ENCODE assay signal across 8 cellular contexts in the genomic region with DNA sequence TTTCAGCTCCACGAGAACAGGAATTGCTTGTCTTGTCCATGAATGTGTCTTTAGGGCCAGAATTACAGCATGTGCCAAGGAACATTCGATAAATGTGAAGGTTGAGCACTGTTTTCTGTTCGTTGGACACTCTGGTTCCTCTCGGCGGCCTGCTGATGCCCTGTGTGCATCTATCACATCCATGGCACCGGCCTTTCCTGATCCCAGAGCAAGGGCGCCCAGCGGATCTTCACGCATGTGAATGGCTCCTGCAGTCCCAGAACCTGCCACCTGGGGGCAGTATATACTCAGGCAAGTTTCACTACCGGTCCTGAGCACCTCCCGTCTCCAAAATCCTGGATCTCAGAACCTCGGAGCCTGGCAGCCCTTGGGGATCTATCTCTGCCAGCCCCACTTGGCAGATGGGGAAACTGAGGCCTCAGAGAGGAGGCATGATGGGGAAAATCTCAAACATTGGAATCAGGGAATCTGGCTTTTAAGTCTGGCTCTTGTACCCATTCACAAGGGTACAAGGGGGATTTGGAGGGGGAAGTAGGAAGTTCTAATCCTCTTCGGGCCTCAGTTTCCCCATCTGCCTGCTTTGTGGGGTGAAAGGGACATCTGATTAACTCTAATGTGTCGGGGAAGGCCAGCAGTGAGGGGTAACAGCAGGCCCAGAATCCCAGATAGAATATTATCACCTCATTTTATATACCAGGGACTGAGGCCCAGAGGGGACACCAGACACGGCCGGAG. TPM values are rescaled to one million over a fixed set of nuclear protein-coding genes. Genes with fewer than 3 reads are reported as not detected.
DNase-seq lines count a peak whose midpoint lies in the region; ATAC-seq and TF ChIP-seq lines count a peak whose summit lies in the region.

No MANE protein-coding gene starts in this region.

- H3K27ac ChIP-seq in Panc1 (ENCODE audit: low read length): no peak overlapping the region

- H3K9me3 ChIP-seq in Panc1 (ENCODE audit: control insufficient read depth, insufficient read depth, low read depth, low read length): no peaks in the 10 kb centered on the region

- TF ChIP-seq CTCF in Panc1 (IDR thresholded peaks at IDR 0.05) (peak; percentile 94), nephron progenitor cell (IDR thresholded peaks at IDR 0.05) (peak; percentile 98)

- POLR2A ChIA-PET in Panc1 (lab: Charles Lee): no interaction called here

- H3K27me3 ChIP-seq in Panc1 (ENCODE audit: control insufficient read depth, insufficient read depth, low read length): no peaks in the 10 kb centered on the region

- H3K4me3 ChIP-seq in Panc1 (ENCODE audit: low read depth in 2 of 2, low read length in 2 of 2): no peak overlapping the region

- BruUV-seq in Panc1 (replicated peaks; lab: Mats Ljungman, UMichigan): no TSS peak

- peaks cover 20% of the 10 kb centered on the region for H3K4me1 ChIP-seq in Panc1 (ENCODE audit: control insufficient read depth, insufficient read depth, low read length)

- peaks cover 25% of the 10 kb centered on the region for H3K27me3 Mint-ChIP-seq in activated T-cell treated with anti-CD3 and anti-CD28 coated beads, Interleukin-2, amount 50 U/mL, for 24 hours
- H3K27me3 Mint-ChIP-seq in nephron progenitor cell (ENCODE audit: low read depth, poor library complexity): peaks cover 29% of the 10 kb centered on the region

- intact Hi-C loops in Panc1 (cut with micrococcal nuclease; ENCODE audit: unreplicated experiment): loop anchor here (5.0 kb wide), 2 partner anchors 196 to 396 kb away; no protein-coding TSS in a partner anchor

- peak; percentile 50 for ATAC-seq in Panc1
- no peak for ATAC-seq in stimulated activated naive CD8-positive, alpha-beta T cell treated with anti-CD3 and anti-CD28 coated beads, Interleukin-15, Interleukin-2, amounts not matched to agents 100 U/mL and 50 U/mL, for 24 hours
- ATAC-seq in GM21825 (IDR thresholded peaks at IDR 0.05; ENCODE audit: unreplicated experiment): no peak

- no peak overlapping the region for H3K4me3 Mint-ChIP-seq in activated T-cell treated with anti-CD3 and anti-CD28 coated beads, Interleukin-2, amount 50 U/mL, for 24 hours
- H3K4me3 Mint-ChIP-seq in nephron progenitor cell: no peak overlapping the region

- no peaks in the 10 kb centered on the region for H3K36me3 ChIP-seq in Panc1 (ENCODE audit: control insufficient read depth, insufficient read depth, low read length)

- H3K27ac Mint-ChIP-seq in activated T-cell treated with anti-CD3 and anti-CD28 coated beads, Interleukin-2, amount 50 U/mL, for 24 hours: no peak overlapping the region
- H3K27ac Mint-ChIP-seq in nephron progenitor cell: no peak overlapping the region

- DNase-seq in DMS 273 treated with DMSO at 0.1 percent for 48 hours (lab: John Stamatoyannopoulos, UW) (peak; percentile 59), Kasumi-1 (lab: John Stamatoyannopoulos, UW) (peak; percentile 75 to 81), Panc1 (ENCODE audit: low read depth, low spot score) (peak; percentile 81), fibroblast of gingiva (ENCODE audit: low read depth) (peak; percentile 67), nephron progenitor cell (peak; percentile 99)
- peak; percentile 94 for DNase-seq in activated T-cell treated with anti-CD3 and anti-CD28 coated beads, Interleukin-2, amount 50 U/mL, for 24 hours
- peak; percentile 95 for DNase-seq in stimulated activated naive CD8-positive, alpha-beta T cell treated with anti-CD3 and anti-CD28 coated beads, Interleukin-15, Interleukin-2, amounts not matched to agents 100 U/mL and 50 U/mL, for 24 hours

- H3K4me1 Mint-ChIP-seq in activated T-cell treated with anti-CD3 and anti-CD28 coated beads, Interleukin-2, amount 50 U/mL, for 24 hours (ENCODE audit: low read depth): peaks cover 3% of the 10 kb centered on the region
- H3K4me1 Mint-ChIP-seq in nephron progenitor cell: peaks cover 8% of the 10 kb centered on the region

- CTCF ChIA-PET in Panc1 (lab: Charles Lee): no interaction called here

- no peaks in the 10 kb centered on the region for H3K36me3 Mint-ChIP-seq in activated T-cell treated with anti-CD3 and anti-CD28 coated beads, Interleukin-2, amount 50 U/mL, for 24 hours (ENCODE audit: low read depth)
- H3K36me3 Mint-ChIP-seq in nephron progenitor cell (ENCODE audit: low read depth): peaks cover 5% of the 10 kb centered on the region

- in situ Hi-C loops in Panc1 (cut with HindIII; ENCODE audit: low pct_unique_long_range_greater_than_20kb, low sequenced_read_pairs): no loop called here

- H3K9me3 Mint-ChIP-seq in activated T-cell treated with anti-CD3 and anti-CD28 coated beads, Interleukin-2, amount 50 U/mL, for 24 hours: no peaks in the 10 kb centered on the region
- H3K9me3 Mint-ChIP-seq in nephron progenitor cell: peaks cover 4% of the 10 kb centered on the region

RNA-seq across cellular contexts. Expression of a gene that starts 4.3 kb away (rescaled TPM):
- 52.1 TPM for total RNA-seq in Panc1 (2021; ENCODE audit: unreplicated experiment)
- polyA plus RNA-seq in Panc1 (2012; ENCODE audit: insufficient read length): 80.9 TPM

RNA-seq across cellular contexts. Expression of a gene that starts 32.8 kb away (rescaled TPM):
- total RNA-seq in Panc1 (2021; ENCODE audit: unreplicated experiment): 88.9 TPM
- polyA plus RNA-seq in Panc1 (2012; ENCODE audit: insufficient read length): 209 TPM
